ENCODE assay signal across 1 cellular context in the genomic region with DNA sequence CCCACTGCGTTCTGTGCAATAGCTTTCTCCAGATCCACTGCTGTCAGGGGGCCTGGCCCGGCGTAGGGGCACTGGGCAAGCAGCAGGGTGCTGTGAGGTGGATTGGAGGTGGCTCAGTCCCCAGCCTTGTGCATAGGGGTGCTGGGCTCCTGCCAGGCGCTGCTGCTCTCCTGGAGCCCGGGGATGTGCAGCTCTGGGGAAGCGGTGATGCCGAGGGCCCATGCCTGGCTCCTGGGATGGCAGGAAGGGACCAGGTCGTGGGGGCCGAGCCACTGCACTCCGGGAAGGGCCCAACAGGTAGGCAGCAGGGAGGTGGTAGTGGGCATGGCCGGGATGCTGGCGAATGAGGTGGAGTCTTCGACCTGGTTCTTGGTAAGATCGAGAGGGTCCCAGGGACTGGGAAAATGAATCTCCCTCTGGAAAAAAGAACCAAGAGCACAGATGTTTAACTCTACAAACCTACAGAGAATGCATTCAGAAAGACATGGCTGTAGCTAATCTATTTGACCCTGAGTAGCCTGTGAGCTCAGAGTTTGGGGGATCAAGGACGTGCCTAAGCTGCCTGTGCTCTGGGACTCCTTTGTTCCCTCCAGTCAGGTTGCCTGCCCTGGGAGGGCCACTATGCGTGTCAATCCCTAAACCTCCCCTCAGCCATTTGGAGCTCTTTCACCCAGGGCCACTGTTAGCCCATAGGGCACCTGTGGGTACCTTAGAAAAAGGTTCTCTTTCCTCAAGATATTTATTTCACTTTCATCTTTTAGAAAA.
TF ChIP-seq lines count a peak whose summit lies in the region.

No MANE protein-coding gene starts in this region.

TF ChIP-seq in HepG2, 621 proteins besides CTCF, POLR2A, EP300 and RAD21 (continued from another document and continues in another):
- TF ChIP-seq GLMP (CRISPR knock-in tag; IDR thresholded peaks at IDR 0.05; ENCODE audit: borderline replicate concordance) (no peak), KMT2B (CRISPR knock-in tag; IDR thresholded peaks at IDR 0.05) (no peak), ZKSCAN1 (IDR thresholded peaks at IDR 0.05; ENCODE audit: low read length) (no peak), AFF4 (CRISPR knock-in tag; IDR thresholded peaks at IDR 0.05) (no peak), SIN3B (IDR thresholded peaks at IDR 0.05; ENCODE audit: low read length) (no peak), HNF1A (IDR thresholded peaks at IDR 0.05; ENCODE audit: low read depth) (no peak), HNF1A (CRISPR knock-in tag; IDR thresholded peaks at IDR 0.05; ENCODE audit: borderline replicate concordance) (peak; percentile 64; the same call in 1 of the 2 replicates), NCOR1 (IDR thresholded peaks at IDR 0.05; ENCODE audit: borderline replicate concordance, low read length) (no peak), HDAC1 (CRISPR knock-in tag; IDR thresholded peaks at IDR 0.05) (peak; percentile 47; the same call in 1 of the 2 replicates), SP4 (CRISPR knock-in tag; IDR thresholded peaks at IDR 0.05) (no peak), ZNF891 (CRISPR knock-in tag; IDR thresholded peaks at IDR 0.05) (no peak), ZNF605 (CRISPR knock-in tag; IDR thresholded peaks at IDR 0.05) (0 out of 2 replicates have a peak, but pooled peaks have one; percentile 19), NCOA5 (CRISPR knock-in tag; IDR thresholded peaks at IDR 0.05) (no peak), ZBTB8A (CRISPR knock-in tag; IDR thresholded peaks at IDR 0.05; ENCODE audit: borderline replicate concordance, low read depth) (no peak), ZNF878 (CRISPR knock-in tag; IDR thresholded peaks at IDR 0.05) (no peak), ZBTB46 (CRISPR knock-in tag; IDR thresholded peaks at IDR 0.05; ENCODE audit: borderline replicate concordance) (no peak), HOXA3 (CRISPR knock-in tag; IDR thresholded peaks at IDR 0.05) (0 out of 2 replicates have a peak, but pooled peaks have one; percentile 42), NFKB2 (CRISPR knock-in tag; IDR thresholded peaks at IDR 0.05; ENCODE audit: borderline replicate concordance) (no peak), RBM22 (optimal IDR thresholded peaks at IDR 0.05; ENCODE audit: low read length) (peak; percentile 80), PAX8 (CRISPR knock-in tag; IDR thresholded peaks at IDR 0.05; ENCODE audit: borderline replicate concordance) (0 out of 2 replicates have a peak, but pooled peaks have one; percentile 49), REL (CRISPR knock-in tag; conservative IDR thresholded peaks at IDR 0.05) (no peak), ZNF879 (CRISPR knock-in tag; IDR thresholded peaks at IDR 0.05) (no peak), ZNF687 (CRISPR knock-in tag; IDR thresholded peaks at IDR 0.05) (peak; percentile 49), ZC3H13 (CRISPR knock-in tag; IDR thresholded peaks at IDR 0.05) (0 out of 2 replicates have a peak, but pooled peaks have one; percentile 49), RFX1 (IDR thresholded peaks at IDR 0.05) (no peak), GATA4 (IDR thresholded peaks at IDR 0.05; ENCODE audit: borderline replicate concordance, low read depth) (no peak), ZNF549 (CRISPR knock-in tag; IDR thresholded peaks at IDR 0.05) (no peak), ZNF567 (CRISPR knock-in tag; IDR thresholded peaks at IDR 0.05; ENCODE audit: borderline replicate concordance) (no peak), PREB (CRISPR knock-in tag; IDR thresholded peaks at IDR 0.05) (no peak), ZNF33A (CRISPR knock-in tag; IDR thresholded peaks at IDR 0.05; ENCODE audit: borderline replicate concordance) (no peak), MTF2 (CRISPR knock-in tag; IDR thresholded peaks at IDR 0.05; ENCODE audit: borderline replicate concordance) (no peak), ZNF121 (CRISPR knock-in tag; IDR thresholded peaks at IDR 0.05) (no peak), ZNF660 (CRISPR knock-in tag; IDR thresholded peaks at IDR 0.05; ENCODE audit: borderline replicate concordance, low read depth) (no peak), IRX3 (CRISPR knock-in tag; IDR thresholded peaks at IDR 0.05; ENCODE audit: borderline replicate concordance, low read depth) (no peak), ZNF354B (CRISPR knock-in tag; IDR thresholded peaks at IDR 0.05) (no peak), HOXA5 (CRISPR knock-in tag; IDR thresholded peaks at IDR 0.05) (no peak), MAFK (conservative IDR thresholded peaks at IDR 0.05 in 1 of 2, IDR thresholded peaks at IDR 0.05 in 1 of 2; ENCODE audit: low read length in 2 of 2) (no peak), ZNF430 (CRISPR knock-in tag; IDR thresholded peaks at IDR 0.05) (0 out of 2 replicates have a peak, but pooled peaks have one; percentile 10), THRA (CRISPR knock-in tag; IDR thresholded peaks at IDR 0.05; ENCODE audit: borderline replicate concordance) (peak; percentile 68; the same call in 1 of the 2 replicates)
- TF ChIP-seq, protein P1, sequence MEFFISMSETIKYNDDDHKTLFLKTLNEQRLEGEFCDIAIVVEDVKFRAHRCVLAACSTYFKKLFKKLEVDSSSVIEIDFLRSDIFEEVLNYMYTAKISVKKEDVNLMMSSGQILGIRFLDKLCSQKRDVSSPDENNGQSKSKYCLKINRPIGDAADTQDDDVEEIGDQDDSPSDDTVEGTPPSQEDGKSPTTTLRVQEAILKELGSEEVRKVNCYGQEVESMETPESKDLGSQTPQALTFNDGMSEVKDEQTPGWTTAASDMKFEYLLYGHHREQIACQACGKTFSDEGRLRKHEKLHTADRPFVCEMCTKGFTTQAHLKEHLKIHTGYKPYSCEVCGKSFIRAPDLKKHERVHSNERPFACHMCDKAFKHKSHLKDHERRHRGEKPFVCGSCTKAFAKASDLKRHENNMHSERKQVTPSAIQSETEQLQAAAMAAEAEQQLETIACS (CRISPR knock-in tag; IDR thresholded peaks at IDR 0.05), result no peak
